ENCODE assay signal across 14 cellular contexts in genomic region chr3:11632966-11633365, GRCh38. TPM values are rescaled to one million over a fixed set of nuclear protein-coding genes. Genes with fewer than 3 reads are reported as not detected.
DNase-seq lines count a peak whose midpoint lies in the region; ATAC-seq, FAIRE-seq and TF ChIP-seq lines count a peak whose summit lies in the region.
"Had no signal": no experiment of that assay in that cellular context is flagged by ENCODE, and none has a peak within 500 bp of the region (broad histone marks: within the 10 kb centered on the region; RNA-seq: fewer than 3 reads in every experiment).

No MANE protein-coding gene starts in this region.

- no peak for FAIRE-seq in GM19239 (lab: Jason Lieb, UNC)
- FAIRE-seq: TTC549 had no signal

- H3K27ac Mint-ChIP-seq in CD4-positive, alpha-beta memory T cell = peak overlapping the region in 4 of 7 donors; percentile 45 to 85 (median 58)

- intact Hi-C loops in CD4-positive, alpha-beta memory T cell (cut with micrococcal nuclease) = no loop called here
- intact Hi-C loops in esophagus squamous epithelium (cut with DNase I) = no loop called here
- intact Hi-C loops in prostate gland (cut with DNase I) = no loop called here

- no peaks in the 10 kb centered on the region for H3K9me3 ChIP-seq in CD4-positive, alpha-beta memory T cell (ENCODE audit: control insufficient read depth in 1 of 2, low read length in 2 of 2)
- H3K9me3 ChIP-seq in esophagus squamous epithelium (no peaks in the 10 kb centered on the region), prostate gland (no peaks in the 10 kb centered on the region)

- peaks cover 2 to 7% of the 10 kb centered on the region in 2 donors for H3K36me3 Mint-ChIP-seq in CD4-positive, alpha-beta memory T cell

- H3K4me1 ChIP-seq in CD4-positive, alpha-beta memory T cell (ENCODE audit: insufficient read depth, low read length) = peaks cover 50% of the 10 kb centered on the region
- H3K4me1 ChIP-seq in esophagus squamous epithelium (peaks cover 9 to 94% (median 25%) of the 10 kb centered on the region in 3 donors), prostate gland (replicated peaks) (peaks cover 3% of the 10 kb centered on the region)

- H3K27me3 ChIP-seq in CD4-positive, alpha-beta memory T cell (ENCODE audit: insufficient read depth, low read length) = no peaks in the 10 kb centered on the region
- H3K27me3 ChIP-seq in esophagus squamous epithelium = no peaks in the 10 kb centered on the region
- no peaks in the 10 kb centered on the region for H3K27me3 ChIP-seq in prostate gland (replicated peaks; ENCODE audit: insufficient read depth)

- TF ChIP-seq CTCF in esophagus squamous epithelium (IDR thresholded peaks at IDR 0.05) (no peak), prostate gland (IDR thresholded peaks at IDR 0.05) (no peak)

- H3K27ac ChIP-seq in CD4-positive, alpha-beta memory T cell (ENCODE audit: low read depth, low read length) = no peak overlapping the region
- peak overlapping the region in 3 of 4 donors; percentile 5 to 57 (median 36) for H3K27ac ChIP-seq in esophagus squamous epithelium
- H3K27ac ChIP-seq in prostate gland = peak overlapping the region; percentile 46 to 47

- TF ChIP-seq POLR2A in esophagus squamous epithelium (IDR thresholded peaks at IDR 0.05) = no peak
- TF ChIP-seq POLR2A in prostate gland (IDR thresholded peaks at IDR 0.05) = no peak

- POLR2A ChIA-PET in CD4-positive, alpha-beta memory T cell (lab: Charles Lee; ENCODE audit: partially characterized antibody) = no interaction called here

- H3K9me3 Mint-ChIP-seq in CD4-positive, alpha-beta memory T cell = no peaks in the 10 kb centered on the region

- H3K4me3 Mint-ChIP-seq in CD4-positive, alpha-beta memory T cell = peak overlapping the region in 2 of 8 donors; percentile 20 to 34

- CTCF ChIA-PET in CD4-positive, alpha-beta memory T cell (lab: Charles Lee; ENCODE audit: partially characterized antibody) = no interaction called here

- DNase-seq in CD4-positive, alpha-beta memory T cell = no peak
- peak; percentile 20 for DNase-seq in NCI-H69 (lab: John Stamatoyannopoulos, UW)
- DNase-seq in esophagus squamous epithelium (lab: John Stamatoyannopoulos, UW) = no peak
- no peak for DNase-seq in prostate gland (ENCODE audit: low spot score)
- no peak for DNase-seq in stimulated activated CD4-positive, alpha-beta T cell treated with anti-CD3 and anti-CD28 coated beads, Interleukin-2, amount 100 ng/mL, for 24 hours
- DNase-seq in GM19239 (ENCODE audit: insufficient read length, low spot score) = no peak
- no peak for DNase-seq in dedifferentiated amniotic fluid mesenchymal stem cell (ENCODE audit: extremely low spot score)
- DNase-seq: activated naive CD4-positive, alpha-beta T cell treated with anti-CD3 and anti-CD28 coated beads, Interleukin-2, amount 50 U/mL, for 16 hours; erythroblast; hypothalamus; NCI-H510A treated with DMSO at 0.1 percent for 48 hours; stimulated activated CD4-positive, alpha-beta T cell treated with anti-CD3 and anti-CD28 coated beads, Interleukin-1b, Interleukin-23, amount 100 ng/mL, for 48 hours had no signal

- H3K36me3 ChIP-seq in CD4-positive, alpha-beta memory T cell (ENCODE audit: insufficient read depth, low read length) = no peaks in the 10 kb centered on the region
- H3K36me3 ChIP-seq in esophagus squamous epithelium (no peaks in the 10 kb centered on the region), prostate gland (no peaks in the 10 kb centered on the region)

- H3K4me3 ChIP-seq in CD4-positive, alpha-beta memory T cell (ENCODE audit: low read length in 2 of 2) = no peak overlapping the region
- no peak overlapping the region for H3K4me3 ChIP-seq in esophagus squamous epithelium
- no peak overlapping the region for H3K4me3 ChIP-seq in prostate gland

- WGBS in esophagus squamous epithelium, 2 donors = 72 to 75% methylated on average over 3 of the region's 3 CpGs
- 45% methylated on average over 3 of the region's 3 CpGs for WGBS in prostate gland

- peaks cover 38 to 76% (median 58%) of the 10 kb centered on the region in 4 donors for H3K4me1 Mint-ChIP-seq in CD4-positive, alpha-beta memory T cell

- no peak for ATAC-seq in HG02981 (IDR thresholded peaks at IDR 0.05; ENCODE audit: unreplicated experiment)

- no peaks in the 10 kb centered on the region for H3K27me3 Mint-ChIP-seq in CD4-positive, alpha-beta memory T cell

RNA-seq across cellular contexts. Expression of gene VGLL4, which starts 10.7 kb away (rescaled TPM):
- 10 to 100 TPM; 29.2 to 30.3 TPM for total RNA-seq in CD4-positive, alpha-beta memory T cell
- 10 to 100 TPM; 15.1 to 21.9 TPM for polyA plus RNA-seq in CD4-positive, alpha-beta memory T cell
- 10 to 100 TPM; 31.8 to 50.0 (median 44.5) TPM for total RNA-seq in esophagus squamous epithelium
- total RNA-seq in prostate gland = 100 to 1,000 TPM in 1 of 2 donors, 10 to 100 TPM in 1; 87.2 to 203 TPM
